Comparison of ENCODE assay signal across 8 cellular contexts in genomic region chr22:39297490-39298193, GRCh38. TPM values are rescaled to one million over a fixed set of nuclear protein-coding genes. Genes with fewer than 3 reads are reported as not detected.
DNase-seq lines count a peak whose midpoint lies in the region; ATAC-seq and TF ChIP-seq lines count a peak whose summit lies in the region.

No MANE protein-coding gene starts in this region.

- intact Hi-C loops in HCT116 (cut with micrococcal nuclease) (no loop called here), OCI-LY7 (cut with micrococcal nuclease; ENCODE audit: unreplicated experiment) (no loop called here), left ventricle myocardium inferior (cut with micrococcal nuclease) (no loop called here)

- H3K4me2 ChIP-seq in HCT116 (ENCODE audit: low read length) (peak overlapping the region; percentile 50), OCI-LY7 (ENCODE audit: low read length) (peak overlapping the region; percentile 27; the same call in 1 of the 2 replicates)

- DNase-seq in HCT116 (ENCODE audit: low read depth, low spot score) = no peak
- peak; percentile 60 for DNase-seq in OCI-LY7 (ENCODE audit: low spot score)
- no peak for DNase-seq in left ventricle myocardium inferior
- no peak for DNase-seq in NCI-H446 (lab: John Stamatoyannopoulos, UW)
- no peak for DNase-seq in GM03348 (ENCODE audit: low spot score)
- no peak for DNase-seq in activated CD8-positive, alpha-beta memory T cell treated with anti-CD3 and anti-CD28 coated beads, Interleukin-2, amount 50 U/mL, for 4 hours
- DNase-seq in inferior parietal cortex (ENCODE audit: extremely low spot score) = no peak

- BruUV-seq in HCT116 (replicated peaks; lab: Mats Ljungman, UMichigan) (no TSS peak), OCI-LY7 (replicated peaks; lab: Mats Ljungman, UMichigan) (no TSS peak)

- RAD21 ChIA-PET in HCT116 (lab: Charles Lee; ENCODE audit: low non-redundant PET in 1 of 2, low total read pairs in 2 of 2, uncharacterized antibody in 2 of 2, unreplicated experiment in 2 of 2) = no interaction called here

- POLR2A ChIA-PET in HCT116 (lab: Charles Lee) = interaction anchor here (0.8 to 1.7 kb wide), 5 partner anchors 9 to 52 kb away, joined by 3 to 7 read pairs (median 5); partner anchors contain the start of genes PDGFB and RPL3
- POLR2A ChIA-PET in OCI-LY7 (lab: Charles Lee) = interaction anchor here (1.0 kb wide), 1 partner anchor 22 kb away, joined by 3 read pairs; the partner anchor contains the start of gene RPL3

- H3K4me3 ChIP-seq in HCT116 (replicated peaks in 1 of 2; ENCODE audit: low read depth in 1 of 2, low read length in 2 of 2) = no peak overlapping the region
- H3K4me3 ChIP-seq in OCI-LY7 (ENCODE audit: low read depth, low read length, poor library complexity, severe bottlenecking) = no peak overlapping the region
- H3K4me3 ChIP-seq in left ventricle myocardium inferior = no peak overlapping the region
- no peak overlapping the region for H3K4me3 ChIP-seq in skeletal muscle tissue (ENCODE audit: low read length in 3 of 3)

- H3K36me3 ChIP-seq in HCT116 (ENCODE audit: control insufficient read depth in 1 of 2, insufficient read depth in 2 of 2, low read length in 2 of 2) = no peaks in the 10 kb centered on the region
- H3K36me3 ChIP-seq in OCI-LY7 (ENCODE audit: insufficient read depth, low read length) = no peaks in the 10 kb centered on the region
- H3K36me3 ChIP-seq in left ventricle myocardium inferior = no peaks in the 10 kb centered on the region
- H3K36me3 ChIP-seq in skeletal muscle tissue (ENCODE audit: control insufficient read depth in 3 of 3, insufficient read depth in 3 of 3, low read length in 3 of 3) = no peaks in the 10 kb centered on the region

- H3K27ac ChIP-seq in HCT116 (ENCODE audit: low read depth, low read length) (peak overlapping the region; percentile 46), OCI-LY7 (ENCODE audit: low read depth, low read length, poor library complexity, severe bottlenecking) (no peak overlapping the region), left ventricle myocardium inferior (replicated peaks) (peak overlapping the region; percentile 84), skeletal muscle tissue (ENCODE audit: low read depth, low read length) (peak overlapping the region; percentile 25)

- TF ChIP-seq POLR2A in HCT116 (IDR thresholded peaks at IDR 0.05; ENCODE audit: borderline replicate concordance, extremely low read depth, insufficient read depth, insufficient read length) = no peak

- no peaks in the 10 kb centered on the region for H3K9me3 ChIP-seq in HCT116 (ENCODE audit: control insufficient read depth in 1 of 2, insufficient read depth in 1 of 2, low read depth in 1 of 2, low read length in 2 of 2)
- H3K9me3 ChIP-seq in OCI-LY7 (ENCODE audit: low read length) = no peaks in the 10 kb centered on the region
- H3K9me3 ChIP-seq in left ventricle myocardium inferior (replicated peaks) = no peaks in the 10 kb centered on the region
- no peaks in the 10 kb centered on the region for H3K9me3 ChIP-seq in skeletal muscle tissue (ENCODE audit: control insufficient read depth in 3 of 3, low read length in 3 of 3)

- H3K79me2 ChIP-seq in HCT116 (ENCODE audit: insufficient read depth, low read length) (no peaks in the 10 kb centered on the region), OCI-LY7 (ENCODE audit: insufficient read depth, low read depth, low read length) (no peaks in the 10 kb centered on the region)

- peaks cover 54 to 88% of the 10 kb centered on the region in 2 experiments for H3K4me1 ChIP-seq in HCT116 (ENCODE audit: control insufficient read depth in 1 of 2, insufficient read depth in 2 of 2, low read length in 2 of 2)
- peaks cover 33% of the 10 kb centered on the region for H3K4me1 ChIP-seq in OCI-LY7 (ENCODE audit: insufficient read depth, low read length, poor library complexity, severe bottlenecking)
- peaks cover 61% of the 10 kb centered on the region for H3K4me1 ChIP-seq in left ventricle myocardium inferior
- peaks cover 37 to 50% (median 45%) of the 10 kb centered on the region in 3 donors for H3K4me1 ChIP-seq in skeletal muscle tissue (ENCODE audit: control insufficient read depth in 3 of 3, insufficient read depth in 3 of 3, low read length in 3 of 3)

- H4K20me1 ChIP-seq in HCT116 (ENCODE audit: insufficient read depth) (no peaks in the 10 kb centered on the region), OCI-LY7 (ENCODE audit: insufficient read depth, low read length) (no peaks in the 10 kb centered on the region; the same call in 1 of the 2 replicates)

- ATAC-seq in HCT116 = 0 out of 2 replicates have a peak, but pooled peaks have one; percentile 28

- peak overlapping the region; percentile 37 for H3K9ac ChIP-seq in HCT116 (ENCODE audit: low read length)
- H3K9ac ChIP-seq in skeletal muscle tissue (ENCODE audit: low read depth in 1 of 3, low read length in 3 of 3) = peak overlapping the region in 2 of 3 donors; percentile 10 to 50

- H2AFZ ChIP-seq in HCT116 (ENCODE audit: low read depth, low read length, poor library complexity, severe bottlenecking) (peak overlapping the region; percentile 63), OCI-LY7 (ENCODE audit: low read length) (no peak overlapping the region)

- no peak for TF ChIP-seq RAD21 in HCT116 (IDR thresholded peaks at IDR 0.05; ENCODE audit: low read depth)

- H3K27me3 ChIP-seq in HCT116 (ENCODE audit: insufficient read depth, low read length) (no peaks in the 10 kb centered on the region), left ventricle myocardium inferior (ENCODE audit: low read depth) (no peaks in the 10 kb centered on the region), skeletal muscle tissue (ENCODE audit: control insufficient read depth in 3 of 3, insufficient read depth in 3 of 3, low read length in 3 of 3) (no peaks in the 10 kb centered on the region)

- H3K9me2 ChIP-seq in HCT116 (ENCODE audit: insufficient read depth) (no peaks in the 10 kb centered on the region), OCI-LY7 (ENCODE audit: insufficient read depth, low read length) (no peaks in the 10 kb centered on the region)

- TF ChIP-seq CTCF in HCT116 (IDR thresholded peaks at IDR 0.05 in 2 of 3, conservative IDR thresholded peaks at IDR 0.05 in 1 of 3; ENCODE audit: borderline replicate concordance in 1 of 3, insufficient read depth in 1 of 3, low read depth in 2 of 3, low read length in 2 of 3) (no peak), OCI-LY7 (conservative IDR thresholded peaks at IDR 0.05; ENCODE audit: low read length) (no peak), left ventricle myocardium inferior (IDR thresholded peaks at IDR 0.05; ENCODE audit: borderline replicate concordance) (no peak)

- CTCF ChIA-PET in HCT116 (lab: Charles Lee) (interaction anchor here (1.0 kb wide), 2 partner anchors 12 to 13 kb away, joined by 3 read pairs; no protein-coding TSS in a partner anchor), OCI-LY7 (lab: Charles Lee; ENCODE audit: unreplicated experiment) (interaction anchor here (0.5 to 0.6 kb wide), 2 partner anchors 14 to 327 kb away, joined by 6 to 7 read pairs; no protein-coding TSS in a partner anchor)

TF ChIP-seq in HCT116, 20 proteins besides CTCF, POLR2A, EP300 and RAD21:
- TF ChIP-seq, protein P1, sequence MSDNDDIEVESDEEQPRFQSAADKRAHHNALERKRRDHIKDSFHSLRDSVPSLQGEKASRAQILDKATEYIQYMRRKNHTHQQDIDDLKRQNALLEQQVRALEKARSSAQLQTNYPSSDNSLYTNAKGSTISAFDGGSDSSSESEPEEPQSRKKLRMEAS (IDR thresholded peaks at IDR 0.05) = no peak
- no peak for TF ChIP-seq JUND (IDR thresholded peaks at IDR 0.05)
- TF ChIP-seq ZNF274 (IDR thresholded peaks at IDR 0.05; ENCODE audit: low read depth, low read length) = no peak
- TF ChIP-seq REST (IDR thresholded peaks at IDR 0.05; ENCODE audit: low read depth) = no peak
- peak; percentile 23; the same call in 1 of the 2 replicates for TF ChIP-seq ZFX (IDR thresholded peaks at IDR 0.05)
- no peak for TF ChIP-seq SRF (IDR thresholded peaks at IDR 0.05; ENCODE audit: low read depth)
- no peak for TF ChIP-seq TCF7L2 (IDR thresholded peaks at IDR 0.05; ENCODE audit: borderline replicate concordance, extremely low read depth, insufficient read depth, insufficient read length)

RNA-seq across cellular contexts. Expression of gene RPL3, which starts 21.8 kb away (rescaled TPM):
- total RNA-seq in HCT116 (2021; ENCODE audit: unreplicated experiment) (2,966 TPM), OCI-LY7 (2022) (2,385 and 2,457 TPM in 2 replicates), left ventricle myocardium inferior (325 TPM), skeletal muscle tissue (2,602 TPM)
- 4,751 and 5,637 TPM in 2 replicates for polyA plus RNA-seq in HCT116 (2012)
- 2,313 and 2,662 TPM in 2 replicates for total RNA-seq in OCI-LY7 (2014; rRNA removed; shearing (Covaris generic))

RNA-seq across cellular contexts. Expression of gene SYNGR1, which starts 52.1 kb away (rescaled TPM):
- total RNA-seq in HCT116 (2021; ENCODE audit: unreplicated experiment) (20.7 TPM), OCI-LY7 (2022) (22.5 and 23.3 TPM in 2 replicates), left ventricle myocardium inferior (37.7 TPM), skeletal muscle tissue (5.7 TPM)
- polyA plus RNA-seq in HCT116 (2012) = 31.1 and 42.6 TPM in 2 replicates
- 9.0 and 10.2 TPM in 2 replicates for total RNA-seq in OCI-LY7 (2014; rRNA removed; shearing (Covaris generic))

RNA-seq across cellular contexts. Expression of gene PDGFB, which starts 52.9 kb away (rescaled TPM):
- total RNA-seq in HCT116 (2021; ENCODE audit: unreplicated experiment) = 13.1 TPM
- polyA plus RNA-seq in HCT116 (2012) = 15.7 and 16.0 TPM in 2 replicates
- not detected in 2 replicates for total RNA-seq in OCI-LY7 (2014; rRNA removed; shearing (Covaris generic))
- total RNA-seq in OCI-LY7 (2022) = 0.13 and 0.27 TPM in 2 replicates
- 17.2 TPM for total RNA-seq in left ventricle myocardium inferior
- total RNA-seq in skeletal muscle tissue = 8.9 TPM
